25 cellular contexts compared by ENCODE assay signal in genomic region chr5:155952486-155953105, GRCh38.
"Had no signal": no experiment of that assay in that cellular context is flagged by ENCODE, and none has a peak within 500 bp of the region (broad histone marks: within the 10 kb centered on the region; RNA-seq: fewer than 3 reads in every experiment).

No MANE protein-coding gene starts in this region.

- H3K27ac ChIP-seq: epithelial cell of prostate, esophagus squamous epithelium, left lung, stomach, thyroid gland, upper lobe of left lung had no signal

- FAIRE-seq: bronchial epithelial cell, colon, endometrium had no signal

- H3K9me3 Mint-ChIP-seq: activated CD4-positive, alpha-beta memory T cell treated with anti-CD3 and anti-CD28 coated beads for 36 hours; activated CD4-positive, alpha-beta T cell treated with anti-CD3 and anti-CD28 coated beads, Interleukin-2, amount 10 ng/mL, durations not matched to agents 24 days and 14 days; activated naive CD4-positive, alpha-beta T cell treated with anti-CD3 and anti-CD28 coated beads, Interleukin-2, amount 50 U/mL, for 24 hours; activated T-cell treated with anti-CD3 and anti-CD28 coated beads, Interleukin-2, amount 50 U/mL, for 24 hours; mesothelial cell of epicardium; naive B cell had no signal

- H3K4me3 ChIP-seq: esophagus squamous epithelium, left lung, stomach, thyroid gland, upper lobe of left lung had no signal

- DNase-seq: activated CD4-positive, alpha-beta T cell treated with anti-CD3 and anti-CD28 coated beads, Interleukin-2, amount 10 ng/mL, durations not matched to agents 24 days and 14 days; activated CD4-positive, CD25-positive, alpha-beta regulatory T cell treated with anti-CD3 and anti-CD28 coated beads, Interleukin-2, amount 50 U/mL, for 72 hours; activated CD8-positive, alpha-beta memory T cell treated with anti-CD3 and anti-CD28 coated beads, Interleukin-2, amount 50 U/mL, for 48 hours; activated T-cell treated with anti-CD3 and anti-CD28 coated beads, Interleukin-2, amount 50 U/mL, for 24 hours; dermis blood vessel endothelial cell; effector CD4-positive, alpha-beta T cell; esophagus squamous epithelium; foreskin melanocyte; kidney glomerular epithelial cell; left lung; naive B cell; stimulated activated CD4-positive, alpha-beta T cell treated with anti-CD3 and anti-CD28 coated beads, Interleukin-15, amount 100 ng/mL, for 24 hours; stimulated activated CD4-positive, alpha-beta T cell treated with anti-CD3 and anti-CD28 coated beads, Interleukin-2, amount 100 ng/mL, for 24 hours; stimulated activated naive B cell treated with anti-CD40 and anti-IgM and Interleukin-4, amounts not matched to agents 10 μg/mL and 1 μg/mL and 100 μg/mL, for 72 hours; stomach; T-helper 17 cell; thyroid gland; upper lobe of left lung had no signal

- H3K36me3 ChIP-seq: esophagus squamous epithelium, left lung, stomach, thyroid gland, upper lobe of left lung had no signal

- H3K4me3 Mint-ChIP-seq: activated CD4-positive, alpha-beta memory T cell treated with anti-CD3 and anti-CD28 coated beads for 36 hours; activated CD4-positive, alpha-beta T cell treated with anti-CD3 and anti-CD28 coated beads, Interleukin-2, amount 10 ng/mL, durations not matched to agents 24 days and 14 days; activated naive CD4-positive, alpha-beta T cell treated with anti-CD3 and anti-CD28 coated beads, Interleukin-2, amount 50 U/mL, for 24 hours; activated T-cell treated with anti-CD3 and anti-CD28 coated beads, Interleukin-2, amount 50 U/mL, for 24 hours; mesothelial cell of epicardium; naive B cell; stimulated activated naive B cell treated with anti-CD40 and anti-IgM and Interleukin-4, amounts not matched to agents 10 μg/mL and 1 μg/mL and 100 μg/mL, for 72 hours; T-helper 17 cell had no signal

- H3K36me3 Mint-ChIP-seq: activated CD4-positive, alpha-beta memory T cell treated with anti-CD3 and anti-CD28 coated beads for 36 hours; activated naive CD4-positive, alpha-beta T cell treated with anti-CD3 and anti-CD28 coated beads, Interleukin-2, amount 50 U/mL, for 24 hours; mesothelial cell of epicardium; naive B cell; stimulated activated naive B cell treated with anti-CD40 and anti-IgM and Interleukin-4, amounts not matched to agents 10 μg/mL and 1 μg/mL and 100 μg/mL, for 72 hours had no signal

- H3K4me1 ChIP-seq: esophagus squamous epithelium, left lung, stomach, thyroid gland, upper lobe of left lung had no signal

- H3K4me1 Mint-ChIP-seq: activated naive CD4-positive, alpha-beta T cell treated with anti-CD3 and anti-CD28 coated beads, Interleukin-2, amount 50 U/mL, for 24 hours; naive B cell; stimulated activated naive B cell treated with anti-CD40 and anti-IgM and Interleukin-4, amounts not matched to agents 10 μg/mL and 1 μg/mL and 100 μg/mL, for 72 hours had no signal

- H3K27me3 Mint-ChIP-seq: naive B cell; stimulated activated naive B cell treated with anti-CD40 and anti-IgM and Interleukin-4, amounts not matched to agents 10 μg/mL and 1 μg/mL and 100 μg/mL, for 72 hours had no signal

- H3K27me3 ChIP-seq: esophagus squamous epithelium, left lung, stomach, thyroid gland, upper lobe of left lung had no signal

- H3K9me3 ChIP-seq: esophagus squamous epithelium, left lung, stomach, thyroid gland, upper lobe of left lung had no signal

- H3K27ac Mint-ChIP-seq: activated CD4-positive, alpha-beta memory T cell treated with anti-CD3 and anti-CD28 coated beads for 36 hours; activated CD4-positive, alpha-beta T cell treated with anti-CD3 and anti-CD28 coated beads, Interleukin-2, amount 10 ng/mL, durations not matched to agents 24 days and 14 days; activated naive CD4-positive, alpha-beta T cell treated with anti-CD3 and anti-CD28 coated beads, Interleukin-2, amount 50 U/mL, for 24 hours; activated T-cell treated with anti-CD3 and anti-CD28 coated beads, Interleukin-2, amount 50 U/mL, for 24 hours; mesothelial cell of epicardium; naive B cell; stimulated activated naive B cell treated with anti-CD40 and anti-IgM and Interleukin-4, amounts not matched to agents 10 μg/mL and 1 μg/mL and 100 μg/mL, for 72 hours; T-helper 17 cell had no signal

- ATAC-seq: left lung; stimulated activated naive B cell treated with anti-CD40 and anti-IgM and Interleukin-4, amounts not matched to agents 10 μg/mL and 1 μg/mL and 100 μg/mL, for 72 hours; T-helper 17 cell had no signal
